Comparison of ENCODE assay signal across 11 cellular contexts in genomic region chr16:3509470-3509928, GRCh38. TPM values are rescaled to one million over a fixed set of nuclear protein-coding genes. Genes with fewer than 3 reads are reported as not detected.
DNase-seq lines count a peak whose midpoint lies in the region; ATAC-seq and TF ChIP-seq lines count a peak whose summit lies in the region.
"Had no signal": no experiment of that assay in that cellular context is flagged by ENCODE, and none has a peak within 500 bp of the region (broad histone marks: within the 10 kb centered on the region; RNA-seq: fewer than 3 reads in every experiment).

No MANE protein-coding gene starts in this region.

- H3K36me3 Mint-ChIP-seq in activated CD8-positive, alpha-beta T cell treated with anti-CD3 and anti-CD28 coated beads for 36 hours (ENCODE audit: low read depth), result peaks cover 52% of the 10 kb centered on the region
- H3K36me3 Mint-ChIP-seq in endodermal cell (ENCODE audit: low read depth), result peaks cover 76% of the 10 kb centered on the region

- TF ChIP-seq CTCF in activated CD8-positive, alpha-beta T cell treated with anti-CD3 and anti-CD28 coated beads for 36 hours (IDR thresholded peaks at IDR 0.05), result no peak
- no peak for TF ChIP-seq CTCF in endodermal cell (conservative IDR thresholded peaks at IDR 0.05)

- POLR2A ChIA-PET in activated CD8-positive, alpha-beta T cell treated with anti-CD3 and anti-CD28 coated beads for 36 hours (lab: Charles Lee), result interaction anchor here (0.9 to 1.4 kb wide), 3 partner anchors 8 to 245 kb away, joined by 3 read pairs; partner anchors contain the start of gene CLUAP1

- H3K27me3 ChIP-seq in endodermal cell (ENCODE audit: control insufficient read depth, insufficient read depth, low read length, poor library complexity, severe bottlenecking), result no peaks in the 10 kb centered on the region
- H3K27me3 ChIP-seq: body of pancreas had no signal

- H3K27me3 Mint-ChIP-seq in activated CD8-positive, alpha-beta T cell treated with anti-CD3 and anti-CD28 coated beads for 36 hours, result no peaks in the 10 kb centered on the region
- H3K27me3 Mint-ChIP-seq in endodermal cell (ENCODE audit: insufficient read depth), result no peaks in the 10 kb centered on the region

- no peak overlapping the region for H3K27ac ChIP-seq in endodermal cell (ENCODE audit: low read depth, low read length)
- H3K27ac ChIP-seq: body of pancreas had no signal

- no peaks in the 10 kb centered on the region for H3K9me3 ChIP-seq in endodermal cell (ENCODE audit: control insufficient read depth, low read length)
- H3K9me3 ChIP-seq: body of pancreas had no signal

- intact Hi-C loops in activated CD8-positive, alpha-beta T cell treated with anti-CD3 and anti-CD28 coated beads for 36 hours (cut with micrococcal nuclease), result loop anchor here (10.0 kb wide), 2 partner anchors 65 to 325 kb away; partner anchors contain the start of genes NLRC3 and OR1F1

- H3K27ac Mint-ChIP-seq in activated CD8-positive, alpha-beta T cell treated with anti-CD3 and anti-CD28 coated beads for 36 hours, result peak overlapping the region; percentile 86
- H3K27ac Mint-ChIP-seq in endodermal cell, result no peak overlapping the region

- H3K36me3 ChIP-seq in endodermal cell (ENCODE audit: control insufficient read depth, insufficient read depth, low read length), result peaks cover 79% of the 10 kb centered on the region

- peak; percentile 58 for ATAC-seq in HG03060 (IDR thresholded peaks at IDR 0.05; ENCODE audit: low read depth, unreplicated experiment)
- peak; percentile 89 for ATAC-seq in activated CD8-positive, alpha-beta T cell treated with anti-CD3 and anti-CD28 coated beads for 36 hours
- no peak for ATAC-seq in HG02759 (IDR thresholded peaks at IDR 0.05; ENCODE audit: unreplicated experiment)
- ATAC-seq in HG02642 (IDR thresholded peaks at IDR 0.05; ENCODE audit: poor library complexity, unreplicated experiment), result no peak
- ATAC-seq: body of pancreas had no signal

- CTCF ChIA-PET in activated CD8-positive, alpha-beta T cell treated with anti-CD3 and anti-CD28 coated beads for 36 hours (lab: Charles Lee), result interaction anchor here (0.6 to 1.0 kb wide), 4 partner anchors 9 to 57 kb away, joined by 3 to 4 read pairs (median 3); no protein-coding TSS in a partner anchor

- DNase-seq in activated CD8-positive, alpha-beta T cell treated with anti-CD3 and anti-CD28 coated beads for 36 hours, result peak; percentile 92
- DNase-seq in endodermal cell (peak; percentile 17), DMS153 treated with DMSO at 0.1 percent for 48 hours (lab: John Stamatoyannopoulos, UW; ENCODE audit: unreplicated experiment) (no peak), anterior cingulate cortex (lab: John Stamatoyannopoulos, UW) (no peak)
- DNase-seq in stimulated activated CD8-positive, alpha-beta memory T cell treated with anti-CD3 and anti-CD28 coated beads, Interleukin-4, amount 100 ng/mL, for 1 hour (ENCODE audit: low read depth in 2 of 2, low spot score in 1 of 2), result peak; percentile 32 to 50
- DNase-seq: NCI-H1417 treated with DMSO at 0.1 percent for 48 hours had no signal

- no peaks in the 10 kb centered on the region for H3K4me1 ChIP-seq in endodermal cell (ENCODE audit: control insufficient read depth, insufficient read depth, low read length)
- H3K4me1 ChIP-seq: body of pancreas had no signal

- no peaks in the 10 kb centered on the region for H3K9me3 Mint-ChIP-seq in activated CD8-positive, alpha-beta T cell treated with anti-CD3 and anti-CD28 coated beads for 36 hours
- H3K9me3 Mint-ChIP-seq in endodermal cell, result no peaks in the 10 kb centered on the region

- WGBS in endodermal cell (ENCODE audit: insufficient coverage in 1 of 2, insufficient read length in 1 of 2), 2 experiments, result 89 to 95% methylated on average over 10 to 13 of the region's 13 CpGs

- no peak overlapping the region for H3K9ac ChIP-seq in endodermal cell (ENCODE audit: extremely low read depth, low read length, poor library complexity, severe bottlenecking)

- no peak overlapping the region for H3K4me3 Mint-ChIP-seq in activated CD8-positive, alpha-beta T cell treated with anti-CD3 and anti-CD28 coated beads for 36 hours
- H3K4me3 Mint-ChIP-seq in endodermal cell, result no peak overlapping the region

- H3K4me1 Mint-ChIP-seq in activated CD8-positive, alpha-beta T cell treated with anti-CD3 and anti-CD28 coated beads for 36 hours (ENCODE audit: low read depth), result peaks cover 56% of the 10 kb centered on the region
- H3K4me1 Mint-ChIP-seq in endodermal cell, result no peaks in the 10 kb centered on the region

- no peak overlapping the region for H3K4me3 ChIP-seq in endodermal cell (ENCODE audit: low read length)
- H3K4me3 ChIP-seq: body of pancreas, lung had no signal

RNA-seq across cellular contexts. Expression of gene CLUAP1, which starts 8.7 kb away (rescaled TPM):
- 10 to 100 TPM; 10.5 to 11.8 TPM for total RNA-seq in activated CD8-positive, alpha-beta T cell treated with anti-CD3 and anti-CD28 coated beads for 36 hours
- 10 to 100 TPM; 27.4 to 36.8 TPM for total RNA-seq in endodermal cell
- polyA plus RNA-seq in endodermal cell (2013, experiment 1 of 2), result 34.2 TPM
- polyA plus RNA-seq in endodermal cell (2013, experiment 2 of 2), result 22.5 TPM

RNA-seq across cellular contexts. Expression of gene C16orf90, which starts 14.2 kb away (rescaled TPM):
- total RNA-seq in activated CD8-positive, alpha-beta T cell treated with anti-CD3 and anti-CD28 coated beads for 36 hours, result not detected
- total RNA-seq in endodermal cell, result not detected
- not detected for polyA plus RNA-seq in endodermal cell (2013, experiment 1 of 2)
- polyA plus RNA-seq in endodermal cell (2013, experiment 2 of 2), result not detected
- total RNA-seq: body of pancreas, lung had no signal
- polyA plus RNA-seq: lung had no signal

Comparison
In these comparisons a context has a peak if more than half of its experiments do, and no peak if none do; other contexts are left out.
1. ATAC-seq: peak in HG03060 (single experiment) and activated CD8-positive, alpha-beta T cell treated with anti-CD3 and anti-CD28 coated beads for 36 hours (single experiment); none in HG02759 (single experiment) and HG02642 (single experiment).
2. DNase-seq: peak in activated CD8-positive, alpha-beta T cell treated with anti-CD3 and anti-CD28 coated beads for 36 hours (single experiment), endodermal cell (single experiment) and stimulated activated CD8-positive, alpha-beta memory T cell treated with anti-CD3 and anti-CD28 coated beads, Interleukin-4, amount 100 ng/mL, for 1 hour (2 of 2); none in DMS153 treated with DMSO at 0.1 percent for 48 hours (single experiment) and anterior cingulate cortex (0 of 58).